ENCODE assay signal across 8 cellular contexts in the genomic region with DNA sequence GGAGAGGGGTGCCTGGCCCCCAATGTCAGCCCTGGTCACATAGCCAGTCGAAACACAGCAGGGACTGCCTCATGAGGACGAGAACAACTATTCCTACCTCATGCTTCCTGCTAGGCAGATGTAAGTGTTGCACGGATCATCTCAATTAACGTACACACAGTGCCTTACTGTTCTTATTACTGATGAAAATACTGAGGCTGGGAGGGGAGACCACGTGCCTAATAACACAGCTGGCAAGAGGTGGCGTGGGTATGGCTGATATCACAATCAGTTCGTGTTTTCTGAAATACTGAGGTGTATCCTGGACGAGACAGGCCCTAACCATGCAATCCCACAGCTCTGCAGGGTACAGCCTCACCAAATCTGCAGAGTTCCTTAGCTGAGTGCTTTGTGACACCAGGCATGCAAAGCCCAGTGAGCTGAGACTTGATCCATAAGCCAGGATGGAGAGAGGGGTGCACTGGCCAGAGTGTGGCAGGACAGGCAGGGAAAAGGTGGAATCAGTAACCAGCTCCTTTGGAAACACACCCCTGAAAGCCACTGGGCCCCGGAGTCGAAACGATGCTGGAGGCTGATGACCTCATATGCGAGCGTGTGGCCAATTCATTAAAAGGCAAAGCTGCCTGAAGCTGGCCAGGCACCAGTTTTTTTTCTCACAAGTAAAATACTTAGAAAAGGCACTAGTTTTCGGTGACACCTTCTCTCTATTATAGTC.
A peak's percentile ranks its signal among the peaks of the same experiment; 100 is the strongest.
DNase-seq lines count a peak whose midpoint lies in the region; ATAC-seq, FAIRE-seq and TF ChIP-seq lines count a peak whose summit lies in the region.

No MANE protein-coding gene starts in this region.

- no peak for DNase-seq in activated CD4-positive, alpha-beta T cell treated with anti-CD3 and anti-CD28 coated beads, Interleukin-2, amount 10 ng/mL, durations not matched to agents 7 days and 5 days
- no peak for DNase-seq in activated CD4-positive, alpha-beta T cell treated with anti-CD3 and anti-CD28 coated beads for 4 hours
- DNase-seq in lung (ENCODE audit: low spot score) (no peak), urothelium cell line (ENCODE audit: low spot score) (peak; percentile 61), T-cell (no peak)
- no peak for DNase-seq in CD8-positive, alpha-beta T cell

- 52 to 77% methylated on average over 14 of the region's 14 CpGs for WGBS in lung, 2 donors

- peak overlapping the region; percentile 80 to 85 for H3K27ac ChIP-seq in lung (ENCODE audit: low read depth in 1 of 2, low read length in 1 of 2)
- no peak overlapping the region for H3K27ac ChIP-seq in CD8-positive, alpha-beta T cell (ENCODE audit: low read depth, low read length)

- peak overlapping the region; percentile 26 for H3K27ac Mint-ChIP-seq in activated CD4-positive, alpha-beta T cell treated with anti-CD3 and anti-CD28 coated beads, Interleukin-2, amount 10 ng/mL, durations not matched to agents 7 days and 5 days
- H3K27ac Mint-ChIP-seq in dendritic cell treated with granulocyte-macrophage colony-stimulating factor and Interleukin-4, amounts not matched to agents 40 ng/mL and 50 ng/mL, for 4 days = peak overlapping the region; percentile 62
- no peak overlapping the region for H3K27ac Mint-ChIP-seq in CD8-positive, alpha-beta T cell
- H3K27ac Mint-ChIP-seq in T-cell = no peak overlapping the region

- peaks cover 0 to 8% of the 10 kb centered on the region in 2 donors for H3K4me1 ChIP-seq in lung (ENCODE audit: control insufficient read depth in 2 of 2, insufficient read depth in 2 of 2, low read length in 2 of 2)
- H3K4me1 ChIP-seq in CD8-positive, alpha-beta T cell (ENCODE audit: insufficient read depth, low read length) = no peaks in the 10 kb centered on the region

- no peaks in the 10 kb centered on the region for H3K9me3 ChIP-seq in lung (ENCODE audit: control insufficient read depth in 2 of 2, insufficient read depth in 1 of 2, low read length in 1 of 2)
- H3K9me3 ChIP-seq in CD8-positive, alpha-beta T cell (ENCODE audit: low read length) = no peaks in the 10 kb centered on the region

- H3K4me3 Mint-ChIP-seq in activated CD4-positive, alpha-beta T cell treated with anti-CD3 and anti-CD28 coated beads, Interleukin-2, amount 10 ng/mL, durations not matched to agents 7 days and 5 days = no peak overlapping the region
- H3K4me3 Mint-ChIP-seq in dendritic cell treated with granulocyte-macrophage colony-stimulating factor and Interleukin-4, amounts not matched to agents 40 ng/mL and 50 ng/mL, for 4 days = no peak overlapping the region
- no peak overlapping the region for H3K4me3 Mint-ChIP-seq in CD8-positive, alpha-beta T cell
- no peak overlapping the region for H3K4me3 Mint-ChIP-seq in T-cell

- no peaks in the 10 kb centered on the region for H3K9me3 Mint-ChIP-seq in activated CD4-positive, alpha-beta T cell treated with anti-CD3 and anti-CD28 coated beads, Interleukin-2, amount 10 ng/mL, durations not matched to agents 7 days and 5 days
- H3K9me3 Mint-ChIP-seq in dendritic cell treated with granulocyte-macrophage colony-stimulating factor and Interleukin-4, amounts not matched to agents 40 ng/mL and 50 ng/mL, for 4 days = no peaks in the 10 kb centered on the region
- no peaks in the 10 kb centered on the region for H3K9me3 Mint-ChIP-seq in CD8-positive, alpha-beta T cell
- H3K9me3 Mint-ChIP-seq in T-cell = no peaks in the 10 kb centered on the region

- H3K4me1 Mint-ChIP-seq in activated CD4-positive, alpha-beta T cell treated with anti-CD3 and anti-CD28 coated beads, Interleukin-2, amount 10 ng/mL, durations not matched to agents 7 days and 5 days = peaks cover 6% of the 10 kb centered on the region
- peaks cover 88% of the 10 kb centered on the region for H3K4me1 Mint-ChIP-seq in dendritic cell treated with granulocyte-macrophage colony-stimulating factor and Interleukin-4, amounts not matched to agents 40 ng/mL and 50 ng/mL, for 4 days (ENCODE audit: low read depth)
- H3K4me1 Mint-ChIP-seq in CD8-positive, alpha-beta T cell (ENCODE audit: low read depth) = peaks cover 2% of the 10 kb centered on the region
- H3K4me1 Mint-ChIP-seq in T-cell = peaks cover 0 to 3% (median 0%) of the 10 kb centered on the region in 3 donors

- H3K36me3 Mint-ChIP-seq in activated CD4-positive, alpha-beta T cell treated with anti-CD3 and anti-CD28 coated beads, Interleukin-2, amount 10 ng/mL, durations not matched to agents 7 days and 5 days (ENCODE audit: low read depth) = peaks cover 28% of the 10 kb centered on the region
- H3K36me3 Mint-ChIP-seq in dendritic cell treated with granulocyte-macrophage colony-stimulating factor and Interleukin-4, amounts not matched to agents 40 ng/mL and 50 ng/mL, for 4 days (ENCODE audit: low read depth) = peaks cover 100% of the 10 kb centered on the region
- peaks cover 85% of the 10 kb centered on the region for H3K36me3 Mint-ChIP-seq in CD8-positive, alpha-beta T cell
- H3K36me3 Mint-ChIP-seq in T-cell = peaks cover 55% of the 10 kb centered on the region

- no peak for TF ChIP-seq CTCF in lung (IDR thresholded peaks at IDR 0.05; ENCODE audit: control extremely low read depth, extremely low read depth)
- no peak for TF ChIP-seq CTCF in CD8-positive, alpha-beta T cell (IDR thresholded peaks at IDR 0.05)

- intact Hi-C loops in dendritic cell treated with granulocyte-macrophage colony-stimulating factor and Interleukin-4, amounts not matched to agents 40 ng/mL and 50 ng/mL, for 4 days (cut with micrococcal nuclease) = no loop called here
- intact Hi-C loops in CD8-positive, alpha-beta T cell (cut with DNase I, micrococcal nuclease) = no loop called here

- peak; percentile 69 for FAIRE-seq in urothelium cell line (lab: Jason Lieb, UNC)

- peaks cover 0 to 48% of the 10 kb centered on the region in 2 donors for H3K36me3 ChIP-seq in lung (ENCODE audit: control insufficient read depth in 2 of 2, insufficient read depth in 2 of 2, low read length in 2 of 2)
- H3K36me3 ChIP-seq in CD8-positive, alpha-beta T cell (ENCODE audit: insufficient read depth, low read length) = peaks cover 18% of the 10 kb centered on the region

- no peaks in the 10 kb centered on the region for H3K27me3 ChIP-seq in lung (ENCODE audit: control insufficient read depth, insufficient read depth)
- no peaks in the 10 kb centered on the region for H3K27me3 ChIP-seq in CD8-positive, alpha-beta T cell (ENCODE audit: insufficient read depth, low read length)

- no peak overlapping the region for H3K4me3 ChIP-seq in lung
- H3K4me3 ChIP-seq in CD8-positive, alpha-beta T cell (ENCODE audit: low read depth, low read length) = no peak overlapping the region

- H3K27me3 Mint-ChIP-seq in activated CD4-positive, alpha-beta T cell treated with anti-CD3 and anti-CD28 coated beads, Interleukin-2, amount 10 ng/mL, durations not matched to agents 7 days and 5 days = no peaks in the 10 kb centered on the region
- H3K27me3 Mint-ChIP-seq in dendritic cell treated with granulocyte-macrophage colony-stimulating factor and Interleukin-4, amounts not matched to agents 40 ng/mL and 50 ng/mL, for 4 days = no peaks in the 10 kb centered on the region
- no peaks in the 10 kb centered on the region for H3K27me3 Mint-ChIP-seq in CD8-positive, alpha-beta T cell (ENCODE audit: low read depth)
- H3K27me3 Mint-ChIP-seq in T-cell = no peaks in the 10 kb centered on the region

- ATAC-seq in lung (ENCODE audit: insufficient read depth, low FRiP score) = no peak
- no peak for ATAC-seq in GM21528 (IDR thresholded peaks at IDR 0.05; ENCODE audit: low FRiP score, unreplicated experiment)
- no peak for ATAC-seq in CD8-positive, alpha-beta T cell
- ATAC-seq in T-cell (replicated peaks in 1 of 4) = no peak

- CTCF ChIA-PET in activated CD4-positive, alpha-beta T cell treated with anti-CD3 and anti-CD28 coated beads, Interleukin-2, amount 10 ng/mL, durations not matched to agents 7 days and 5 days (lab: Charles Lee) = interaction anchor here (1.3 kb wide), 1 partner anchor 131 kb away, joined by 3 read pairs; no protein-coding TSS in a partner anchor
- CTCF ChIA-PET in CD8-positive, alpha-beta T cell (lab: Charles Lee) = interaction anchor here (2.3 to 3.5 kb wide), 2 partner anchors 18 to 131 kb away, joined by 9 to 13 read pairs; partner anchors contain the start of gene RAPGEF1
- CTCF ChIA-PET in T-cell (lab: Charles Lee) = no interaction called here

- POLR2A ChIA-PET in activated CD4-positive, alpha-beta T cell treated with anti-CD3 and anti-CD28 coated beads, Interleukin-2, amount 10 ng/mL, durations not matched to agents 7 days and 5 days (lab: Charles Lee) = no interaction called here
- POLR2A ChIA-PET in CD8-positive, alpha-beta T cell (lab: Charles Lee) = no interaction called here
- POLR2A ChIA-PET in T-cell (lab: Charles Lee) = no interaction called here

Comparison
In these comparisons a context has a peak if more than half of its experiments do, and no peak if none do; other contexts are left out.
1. H3K27ac Mint-ChIP-seq: peak in activated CD4-positive, alpha-beta T cell treated with anti-CD3 and anti-CD28 coated beads, Interleukin-2, amount 10 ng/mL, durations not matched to agents 7 days and 5 days (single experiment) and dendritic cell treated with granulocyte-macrophage colony-stimulating factor and Interleukin-4, amounts not matched to agents 40 ng/mL and 50 ng/mL, for 4 days (single experiment); none in CD8-positive, alpha-beta T cell (single experiment) and T-cell (0 of 2).
2. CTCF ChIA-PET loops: an anchor here in activated CD4-positive, alpha-beta T cell treated with anti-CD3 and anti-CD28 coated beads, Interleukin-2, amount 10 ng/mL, durations not matched to agents 7 days and 5 days (1.3 kb wide) and CD8-positive, alpha-beta T cell (2.3 to 3.5 kb wide); none called in T-cell.